14 cellular contexts compared by ENCODE assay signal in genomic region chr18:3472681-3473544, GRCh38. TPM values are rescaled to one million over a fixed set of nuclear protein-coding genes. Genes with fewer than 3 reads are reported as not detected.
A peak's percentile ranks its signal among the peaks of the same experiment; 100 is the strongest.
DNase-seq lines count a peak whose midpoint lies in the region; ATAC-seq and TF ChIP-seq lines count a peak whose summit lies in the region.
"Had no signal": no experiment of that assay in that cellular context is flagged by ENCODE, and none has a peak within 500 bp of the region (broad histone marks: within the 10 kb centered on the region; RNA-seq: fewer than 3 reads in every experiment).

No MANE protein-coding gene starts in this region.

- H3K27ac ChIP-seq in colonic mucosa = no peak overlapping the region
- H3K27ac ChIP-seq: dorsolateral prefrontal cortex, testis had no signal

- peak; percentile 76 for ATAC-seq in GM18508 (IDR thresholded peaks at IDR 0.05; ENCODE audit: insufficient read depth, unreplicated experiment)
- ATAC-seq in GM19397 (IDR thresholded peaks at IDR 0.05; ENCODE audit: unreplicated experiment) = peak; percentile 80
- peak; percentile 97 for ATAC-seq in HG02981 (IDR thresholded peaks at IDR 0.05; ENCODE audit: unreplicated experiment)
- no peak for ATAC-seq in HG02840 (IDR thresholded peaks at IDR 0.05; ENCODE audit: low FRiP score, unreplicated experiment)
- ATAC-seq: CD8-positive, alpha-beta T cell had no signal

- no peaks in the 10 kb centered on the region for H3K36me3 ChIP-seq in colonic mucosa

- H3K4me3 ChIP-seq in lower leg skin (ENCODE audit: low read depth, poor library complexity, severe bottlenecking) (no peak overlapping the region), colonic mucosa (no peak overlapping the region)
- H3K4me3 ChIP-seq: dorsolateral prefrontal cortex, testis had no signal

- intact Hi-C loops in lower leg skin (cut with DNase I; ENCODE audit: low total_unique reads) = no loop called here
- intact Hi-C loops in colonic mucosa (cut with DNase I) = no loop called here

- H3K27me3 ChIP-seq in colonic mucosa = no peaks in the 10 kb centered on the region
- H3K27me3 ChIP-seq: dorsolateral prefrontal cortex, testis had no signal

- H3K9me3 ChIP-seq in colonic mucosa = no peaks in the 10 kb centered on the region
- H3K9me3 ChIP-seq: testis had no signal

- no peaks in the 10 kb centered on the region for H3K4me1 ChIP-seq in colonic mucosa
- H3K4me1 ChIP-seq: testis had no signal

- no peak for TF ChIP-seq POLR2A in lower leg skin (IDR thresholded peaks at IDR 0.05)

- no peak for TF ChIP-seq CTCF in lower leg skin (IDR thresholded peaks at IDR 0.05)
- no peak for TF ChIP-seq CTCF in colonic mucosa (IDR thresholded peaks at IDR 0.05)

- H3K9ac ChIP-seq in colonic mucosa (ENCODE audit: low read depth in 2 of 2, low read length in 2 of 2) = no peak overlapping the region

- 85 to 87% methylated on average over 18 of the region's 18 CpGs for WGBS in lower leg skin, 2 donors

- peak; percentile 42 to 43 for DNase-seq in activated T-cell treated with anti-CD3 and anti-CD28 coated beads, Interleukin-2, amount 50 U/mL, for 48 hours
- no peak for DNase-seq in GM03348 (ENCODE audit: low spot score)
- no peak for DNase-seq in lower leg skin (ENCODE audit: low spot score in 2 of 2)
- no peak for DNase-seq in colonic mucosa
- DNase-seq: anterior cingulate cortex; CD8-positive, alpha-beta T cell; dorsolateral prefrontal cortex; foreskin melanocyte; NCI-H2081 treated with DMSO at 0.1 percent for 48 hours; testis had no signal

RNA-seq across cellular contexts. Expression of gene TGIF1, which starts 22.9 kb away (rescaled TPM):
- total RNA-seq in lower leg skin (100 to 1,000 TPM in 2 of 4 donors, 10 to 100 TPM in 2; 87.5 to 114 (median 106) TPM), colonic mucosa (10 to 100 TPM; 68.0 to 80.6 TPM)

Comparison
In these comparisons a context has a peak if more than half of its experiments do, and no peak if none do; other contexts are left out.
1. DNase-seq: peak in activated T-cell treated with anti-CD3 and anti-CD28 coated beads, Interleukin-2, amount 50 U/mL, for 48 hours (2 of 2); none in GM03348 (single experiment), lower leg skin (0 of 2) and colonic mucosa (single experiment).